In the genomic region with DNA sequence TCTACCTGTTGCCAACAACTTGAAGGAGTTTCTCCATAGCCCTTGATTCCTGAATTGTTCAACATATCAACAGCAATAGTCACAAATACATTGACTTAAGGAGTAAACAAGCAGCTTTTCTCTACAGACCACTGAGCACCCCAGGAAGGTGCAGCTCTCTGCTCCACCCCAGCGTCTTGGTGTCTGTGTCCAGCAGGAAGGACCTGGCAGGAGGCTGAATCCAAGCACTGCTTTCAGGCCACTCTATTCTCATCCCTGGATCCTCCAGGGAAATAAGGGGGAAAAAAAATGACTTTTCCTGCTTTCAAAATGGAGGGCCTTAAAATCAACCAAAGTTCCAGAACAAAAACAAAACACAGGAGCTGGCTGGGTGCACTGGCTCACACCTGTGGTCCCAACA, we compare ENCODE assay signal across 20 cellular contexts.
"Had no signal": no experiment of that assay in that cellular context is flagged by ENCODE, and none has a peak within 500 bp of the region (broad histone marks: within the 10 kb centered on the region; RNA-seq: fewer than 3 reads in every experiment).

No MANE protein-coding gene starts in this region.

- H3K36me3 ChIP-seq: MG63 had no signal

- H3K4me2 ChIP-seq: SK-N-SH had no signal

- DNase-seq: Karpas-422, KG1, MG63, NCI-H1092, NCI-H1436, NCI-H187, NCI-H2029, NCI-H2081 treated with DMSO at 0.1 percent for 48 hours, NCI-H2171, NCI-H226, NCI-H446, NCI-H510A, NCI-H524 treated with DMSO at 0.1 percent for 48 hours, NCI-H69, NCI-H774, Right ventricle myocardium superior, RPMI8226, SIG-M5, SK-N-SH, SW 1271 had no signal

- H3K9ac ChIP-seq: SK-N-SH had no signal

- H3K9me3 ChIP-seq: MG63, SK-N-SH had no signal

- H3K27me3 ChIP-seq: MG63 had no signal

- H3K4me3 ChIP-seq: MG63 had no signal
